1 cellular context compared by ENCODE assay signal in genomic region chr14:70644016-70644415, GRCh38.
TF ChIP-seq lines count a peak whose summit lies in the region.

No MANE protein-coding gene starts in this region.

TF ChIP-seq in GM12878, 131 proteins besides CTCF, POLR2A, EP300 and RAD21:
- TF ChIP-seq, protein P1, sequence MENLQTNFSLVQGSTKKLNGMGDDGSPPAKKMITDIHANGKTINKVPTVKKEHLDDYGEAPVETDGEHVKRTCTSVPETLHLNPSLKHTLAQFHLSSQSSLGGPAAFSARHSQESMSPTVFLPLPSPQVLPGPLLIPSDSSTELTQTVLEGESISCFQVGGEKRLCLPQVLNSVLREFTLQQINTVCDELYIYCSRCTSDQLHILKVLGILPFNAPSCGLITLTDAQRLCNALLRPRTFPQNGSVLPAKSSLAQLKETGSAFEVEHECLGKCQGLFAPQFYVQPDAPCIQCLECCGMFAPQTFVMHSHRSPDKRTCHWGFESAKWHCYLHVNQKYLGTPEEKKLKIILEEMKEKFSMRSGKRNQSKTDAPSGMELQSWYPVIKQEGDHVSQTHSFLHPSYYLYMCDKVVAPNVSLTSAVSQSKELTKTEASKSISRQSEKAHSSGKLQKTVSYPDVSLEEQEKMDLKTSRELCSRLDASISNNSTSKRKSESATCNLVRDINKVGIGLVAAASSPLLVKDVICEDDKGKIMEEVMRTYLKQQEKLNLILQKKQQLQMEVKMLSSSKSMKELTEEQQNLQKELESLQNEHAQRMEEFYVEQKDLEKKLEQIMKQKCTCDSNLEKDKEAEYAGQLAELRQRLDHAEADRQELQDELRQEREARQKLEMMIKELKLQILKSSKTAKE (IDR thresholded peaks at IDR 0.05; ENCODE audit: low read depth, poor library complexity, severe bottlenecking), result no peak
- TF ChIP-seq MEF2A (IDR thresholded peaks at IDR 0.05; ENCODE audit: insufficient read depth, low read depth, low read length) (no peak), RBBP5 (conservative IDR thresholded peaks at IDR 0.05) (no peak), RB1 (IDR thresholded peaks at IDR 0.05; ENCODE audit: borderline replicate concordance) (no peak), GATAD2B (conservative IDR thresholded peaks at IDR 0.05; ENCODE audit: low read depth) (no peak), CUX1 (IDR thresholded peaks at IDR 0.05; ENCODE audit: insufficient replicate concordance, low read depth, low read length) (no peak), REST (IDR thresholded peaks at IDR 0.05; ENCODE audit: low read depth, low read length) (no peak), LARP7 (IDR thresholded peaks at IDR 0.05) (no peak)
